ENCODE assay signal across 12 cellular contexts in genomic region chr6:3294921-3295871, GRCh38. TPM values are rescaled to one million over a fixed set of nuclear protein-coding genes. Genes with fewer than 3 reads are reported as not detected.
DNase-seq lines count a peak whose midpoint lies in the region; ATAC-seq, FAIRE-seq and TF ChIP-seq lines count a peak whose summit lies in the region.
"Had no signal": no experiment of that assay in that cellular context is flagged by ENCODE, and none has a peak within 500 bp of the region (broad histone marks: within the 10 kb centered on the region; RNA-seq: fewer than 3 reads in every experiment).

No MANE protein-coding gene starts in this region.

- H3K36me3 ChIP-seq in right lobe of liver (peaks cover 0 to 4% (median 0%) of the 10 kb centered on the region in 4 donors), mesenchymal stem cell (ENCODE audit: control insufficient read depth in 1 of 2, insufficient read depth in 2 of 2, low read depth in 1 of 2, low read length in 2 of 2) (peaks cover 0 to 80% of the 10 kb centered on the region in 2 experiments)

- no peak for TF ChIP-seq CTCF in A549 (IDR thresholded peaks at IDR 0.05)
- peak in 3 of 4 donors; percentile 23 to 38 (median 33) for TF ChIP-seq CTCF in right lobe of liver (IDR thresholded peaks at IDR 0.05)

- WGBS in A549 (ENCODE audit: missing lambda C conversion rate), result 84% methylated on average over 28 of the region's 29 CpGs
- WGBS in right lobe of liver (ENCODE audit: insufficient coverage, low coverage, low lambda C conversion rate, missing lambda C conversion rate), result 62% methylated on average over 23 of the region's 29 CpGs
- 90% methylated on average over 29 of the region's 29 CpGs for WGBS in mesenchymal stem cell

- no peak overlapping the region for H4K8ac ChIP-seq in mesenchymal stem cell (ENCODE audit: low read length)

- no peak overlapping the region for H3K9ac ChIP-seq in mesenchymal stem cell (ENCODE audit: low read length)

- ATAC-seq in A549, result peak; percentile 64 to 76; a peak in 4 of 6 replicates
- ATAC-seq in right lobe of liver, result peak; percentile 69 to 87 (median 82)
- no peak for ATAC-seq in GM18873 (IDR thresholded peaks at IDR 0.05; ENCODE audit: low FRiP score, unreplicated experiment)

- no peak for FAIRE-seq in A549 (lab: Jason Lieb, UNC)

- no peak overlapping the region for H4K91ac ChIP-seq in mesenchymal stem cell (ENCODE audit: low read length)

- TF ChIP-seq RAD21 in A549 (conservative IDR thresholded peaks at IDR 0.05 in 1 of 2, IDR thresholded peaks at IDR 0.05 in 1 of 2), result 0 out of 5 replicates have a peak, but pooled peaks of 1 of the 2 experiments have one; percentile 10

- DNase-seq in A549 (ENCODE audit: low read depth in 1 of 2, low spot score in 1 of 2) (peak in 1 of 2 experiments; percentile 16), HEK293T (ENCODE audit: extremely low spot score) (no peak), right lobe of liver (peak; percentile 53 to 74 (median 61)), mesenchymal stem cell (no peak), cortex of kidney (lab: John Stamatoyannopoulos, UW) (no peak), T-helper 9 cell (no peak)
- DNase-seq: activated CD4-positive, alpha-beta memory T cell treated with anti-CD3 and anti-CD28 coated beads, Interleukin-2, amount 10 ng/mL, durations not matched to agents 7 days and 5 days; central memory CD4-positive, alpha-beta T cell; stimulated activated CD4-positive, alpha-beta T cell treated with anti-CD3 and anti-CD28 coated beads, Interleukin-15, amount 100 ng/mL, for 24 hours; upper lobe of left lung had no signal

- no peaks in the 10 kb centered on the region for H3K79me1 ChIP-seq in mesenchymal stem cell (replicated peaks; ENCODE audit: low read length, poor library complexity, severe bottlenecking)

- intact Hi-C loops in right lobe of liver (cut with DNase I), result no loop called here

- POLR2A ChIA-PET in A549 (lab: Yijun Ruan, JAX), result no interaction called here
- POLR2A ChIA-PET in HEK293T (lab: Yijun Ruan, JAX), result no interaction called here

- no peak overlapping the region for H2AFZ ChIP-seq in mesenchymal stem cell (ENCODE audit: low read depth, low read length)

- no peak overlapping the region for H3K18ac ChIP-seq in mesenchymal stem cell (ENCODE audit: low read depth in 1 of 2, low read length in 2 of 2)

- H3K9me3 ChIP-seq in A549 (no peaks in the 10 kb centered on the region), right lobe of liver (no peaks in the 10 kb centered on the region), mesenchymal stem cell (ENCODE audit: control insufficient read depth, low read length) (no peaks in the 10 kb centered on the region)
- H3K9me3 ChIP-seq: upper lobe of left lung had no signal

- H3K4me3 ChIP-seq in A549, result no peak overlapping the region
- no peak overlapping the region for H3K4me3 ChIP-seq in right lobe of liver
- no peak overlapping the region for H3K4me3 ChIP-seq in mesenchymal stem cell (ENCODE audit: insufficient read depth in 1 of 2, low read depth in 1 of 2, low read length in 2 of 2)
- H3K4me3 ChIP-seq: upper lobe of left lung had no signal

- no peak overlapping the region for H3K4ac ChIP-seq in mesenchymal stem cell (ENCODE audit: low read depth in 1 of 2, low read length in 2 of 2)

- TF ChIP-seq POLR2A in A549 (IDR thresholded peaks at IDR 0.05; ENCODE audit: low read length) (no peak), right lobe of liver (IDR thresholded peaks at IDR 0.05) (no peak)

- H3K4me1 ChIP-seq in A549 (peaks cover 13% of the 10 kb centered on the region), right lobe of liver (peaks cover 0 to 12% (median 4%) of the 10 kb centered on the region in 4 donors), mesenchymal stem cell (ENCODE audit: control insufficient read depth, insufficient read depth, low read depth, low read length) (peaks cover 4% of the 10 kb centered on the region)
- H3K4me1 ChIP-seq: upper lobe of left lung had no signal

- TF ChIP-seq EP300 in A549 (IDR thresholded peaks at IDR 0.05), result no peak

- H3K14ac ChIP-seq in mesenchymal stem cell (ENCODE audit: low read length in 2 of 2), result no peak overlapping the region

- H2BK5ac ChIP-seq in mesenchymal stem cell (ENCODE audit: low read depth, low read length, poor library complexity, severe bottlenecking), result no peak overlapping the region

- no peak overlapping the region for H2BK120ac ChIP-seq in mesenchymal stem cell (ENCODE audit: low read depth, low read length)

- H3K27ac ChIP-seq in A549, result no peak overlapping the region
- H3K27ac ChIP-seq in angular gyrus (ENCODE audit: low read depth, low read length), result peak overlapping the region; percentile 22
- H3K27ac ChIP-seq in right lobe of liver, result peak overlapping the region in 1 of 3 donors; percentile 13
- H3K27ac ChIP-seq in mesenchymal stem cell (ENCODE audit: low read length, poor library complexity, severe bottlenecking), result no peak overlapping the region
- H3K27ac ChIP-seq: upper lobe of left lung had no signal

- no peak overlapping the region for H3K4me2 ChIP-seq in A549
- H3K4me2 ChIP-seq in mesenchymal stem cell (ENCODE audit: low read length, poor library complexity, severe bottlenecking), result no peak overlapping the region

- H2BK12ac ChIP-seq in mesenchymal stem cell (ENCODE audit: low read length in 2 of 2), result no peak overlapping the region

- CTCF ChIA-PET in A549 (lab: Yijun Ruan, JAX) (interaction anchor here (1.0 to 4.2 kb wide), 5 partner anchors 10 to 437 kb away, joined by 4 to 15 read pairs (median 9); no protein-coding TSS in a partner anchor), HEK293T (lab: Yijun Ruan, JAX) (interaction anchor here (0.6 kb wide), 1 partner anchor 147 kb away, joined by 3 read pairs; no protein-coding TSS in a partner anchor)

- no peak overlapping the region for H2BK15ac ChIP-seq in mesenchymal stem cell (ENCODE audit: low read depth, poor library complexity, severe bottlenecking)

- H3K23ac ChIP-seq in mesenchymal stem cell (ENCODE audit: low read length in 2 of 2), result no peak overlapping the region

- no peaks in the 10 kb centered on the region for H3K27me3 ChIP-seq in right lobe of liver
- no peaks in the 10 kb centered on the region for H3K27me3 ChIP-seq in mesenchymal stem cell (ENCODE audit: control insufficient read depth in 1 of 2, insufficient read depth in 1 of 2, low read length in 2 of 2)
- H3K27me3 ChIP-seq: upper lobe of left lung had no signal

- no peak overlapping the region for H2AK5ac ChIP-seq in mesenchymal stem cell (ENCODE audit: low read length, severe bottlenecking)

TF ChIP-seq in A549, 52 proteins besides CTCF, POLR2A, EP300 and RAD21 (continues in another document):
- TF ChIP-seq BHLHE40 (IDR thresholded peaks at IDR 0.05; ENCODE audit: low read depth, low read length) (no peak), GATA3 (IDR thresholded peaks at IDR 0.05; ENCODE audit: borderline replicate concordance) (no peak), RCOR1 (IDR thresholded peaks at IDR 0.05; ENCODE audit: low read depth, low read length) (no peak), ZNF302 (CRISPR knock-in tag; IDR thresholded peaks at IDR 0.05) (no peak), ELK1 (IDR thresholded peaks at IDR 0.05; ENCODE audit: low read depth, low read length) (no peak)

TF ChIP-seq in HEK293T, 16 proteins besides CTCF, POLR2A, EP300 and RAD21:
- TF ChIP-seq PKNOX1 (IDR thresholded peaks at IDR 0.05) (0 out of 2 replicates have a peak, but pooled peaks have one; percentile 6), LEF1 (IDR thresholded peaks at IDR 0.05; ENCODE audit: borderline replicate concordance) (no peak)

RNA-seq across cellular contexts. Expression of gene PSMG4, which starts 36.4 kb away (rescaled TPM):
- polyA plus RNA-seq in A549 (2011; rRNA removed), result 12.9 and 15.0 TPM in 2 replicates
- 66.9 and 80.0 TPM in 2 replicates for polyA plus RNA-seq in A549 (2012; cell fraction: cytosol; rRNA removed)
- polyA plus RNA-seq in A549 (2012; cell fraction: nucleus; rRNA removed), result 36.7 and 50.6 TPM in 2 replicates
- 21.9 to 24.0 TPM (median 23.1 TPM) in 3 replicates for polyA plus RNA-seq in A549 (2017; fragmentation: RNase III; extraction: RNeasy Plus Mini Kit Qiagen cat#74134 plus additional on column Dnase treatment)
- 9.2 and 9.9 TPM in 2 replicates for polyA minus RNA-seq in A549 (2011; rRNA and poly(A)+ RNA removed)
- 10 to 100 TPM in 5 of 6 experiments, 1 to 10 TPM in 1; 9.4 to 15.4 (median 11.0) TPM for total RNA-seq in right lobe of liver
- 24.6 TPM for polyA plus RNA-seq in mesenchymal stem cell (2013, experiment 1 of 2)
- 26.0 TPM for polyA plus RNA-seq in mesenchymal stem cell (2013, experiment 2 of 2)

Comparison
In these comparisons a context has a peak if more than half of its experiments do, and no peak if none do; other contexts are left out.
1. DNase-seq: peak in right lobe of liver (3 of 3); none in HEK293T (single experiment), mesenchymal stem cell (single experiment), cortex of kidney (single experiment) and T-helper 9 cell (single experiment).